8 cellular contexts compared by ENCODE assay signal in genomic region chr19:17209126-17210036, GRCh38. TPM values are rescaled to one million over a fixed set of nuclear protein-coding genes. Genes with fewer than 3 reads are reported as not detected.
A peak's percentile ranks its signal among the peaks of the same experiment; 100 is the strongest.
DNase-seq lines count a peak whose midpoint lies in the region; ATAC-seq and TF ChIP-seq lines count a peak whose summit lies in the region.

No MANE protein-coding gene starts in this region.

- TF ChIP-seq CTCF in neutrophil (IDR thresholded peaks at IDR 0.05) (no peak), type B pancreatic cell (conservative IDR thresholded peaks at IDR 0.05) (no peak)

- H3K27ac ChIP-seq in neutrophil, result peak overlapping the region; percentile 20

- peak overlapping the region; percentile 72 for H3K9ac ChIP-seq in NT2/D1 (ENCODE audit: insufficient read length, low read depth)

- H3K4me3 ChIP-seq in NT2/D1 (ENCODE audit: insufficient read length, low read depth) (no peak overlapping the region), neutrophil (ENCODE audit: low read depth in 1 of 2, low read length in 1 of 2) (no peak overlapping the region)

- peaks cover 10% of the 10 kb centered on the region for H3K36me3 Mint-ChIP-seq in type B pancreatic cell

- no peak overlapping the region for H3K4me3 Mint-ChIP-seq in type B pancreatic cell

- H3K27me3 ChIP-seq in NT2/D1 (ENCODE audit: insufficient read depth, insufficient read length) (no peaks in the 10 kb centered on the region), neutrophil (no peaks in the 10 kb centered on the region)

- ATAC-seq in GM21528 (IDR thresholded peaks at IDR 0.05; ENCODE audit: low FRiP score, unreplicated experiment), result no peak

- H3K27me3 Mint-ChIP-seq in type B pancreatic cell, result no peaks in the 10 kb centered on the region

- H3K4me1 Mint-ChIP-seq in type B pancreatic cell (ENCODE audit: unreplicated experiment), result peaks cover under 1% of the 10 kb centered on the region

- H3K27ac Mint-ChIP-seq in type B pancreatic cell, result no peak overlapping the region

- H3K9me3 Mint-ChIP-seq in type B pancreatic cell, result no peaks in the 10 kb centered on the region

- H3K4me1 ChIP-seq in NT2/D1 (ENCODE audit: insufficient read depth, insufficient read length) (peaks cover 22% of the 10 kb centered on the region), neutrophil (ENCODE audit: control insufficient read depth in 1 of 2, insufficient read depth in 1 of 2, low read depth in 1 of 2, low read length in 1 of 2) (peaks cover under 1% of the 10 kb centered on the region in 2 experiments)

- H3K36me3 ChIP-seq in NT2/D1 (ENCODE audit: insufficient read depth, insufficient read length, low read length) (peaks cover 73% of the 10 kb centered on the region), neutrophil (peaks cover 92% of the 10 kb centered on the region)

- H3K9me3 ChIP-seq in NT2/D1 (ENCODE audit: insufficient read depth, low read length), result no peaks in the 10 kb centered on the region
- H3K9me3 ChIP-seq in neutrophil, result no peaks in the 10 kb centered on the region

- DNase-seq in activated T-cell treated with anti-CD3 and anti-CD28 coated beads for 24 hours (ENCODE audit: low read depth) (peak; percentile 41), activated T-cell treated with anti-CD3 and anti-CD28 coated beads for 4 hours (no peak), NT2/D1 (ENCODE audit: low read depth, low spot score) (peak; percentile 89), amniotic epithelial cell (ENCODE audit: low read depth) (peak; percentile 53), type B pancreatic cell (ENCODE audit: extremely low spot score, unreplicated experiment) (no peak), cortex of kidney (lab: John Stamatoyannopoulos, UW) (no peak)

RNA-seq across cellular contexts. Expression of gene USE1, which starts 5.8 kb away (rescaled TPM):
- 18.7 and 22.3 TPM in 2 replicates for total RNA-seq in type B pancreatic cell (ENCODE audit: low replicate concordance)

RNA-seq across cellular contexts. Expression of gene OCEL1, which starts 16.6 kb away (rescaled TPM):
- 19.2 and 23.8 TPM in 2 replicates for total RNA-seq in type B pancreatic cell (ENCODE audit: low replicate concordance)

RNA-seq across cellular contexts. Expression of gene NR2F6, which starts 36.3 kb away (rescaled TPM):
- 70.9 and 94.2 TPM in 2 replicates for total RNA-seq in type B pancreatic cell (ENCODE audit: low replicate concordance)

RNA-seq across cellular contexts. Expression of gene USHBP1, which starts 55.2 kb away (rescaled TPM):
- 0.29 TPM in 1 of 2 replicates, not detected in the other for total RNA-seq in type B pancreatic cell (ENCODE audit: low replicate concordance)

RNA-seq across cellular contexts. Expression of gene BABAM1, which starts 57.9 kb away (rescaled TPM):
- total RNA-seq in type B pancreatic cell (ENCODE audit: low replicate concordance), result 84.6 and 93.3 TPM in 2 replicates

Comparison
In these comparisons a context has a peak if more than half of its experiments do, and no peak if none do; other contexts are left out.
1. DNase-seq: peak in activated T-cell treated with anti-CD3 and anti-CD28 coated beads for 24 hours (single experiment), NT2/D1 (single experiment) and amniotic epithelial cell (single experiment); none in activated T-cell treated with anti-CD3 and anti-CD28 coated beads for 4 hours (single experiment), type B pancreatic cell (single experiment) and cortex of kidney (single experiment).